In genomic region chr4:184548651-184549341, GRCh38 we compare ENCODE assay signal across 1 cellular context.
TF ChIP-seq lines count a peak whose summit lies in the region.

No MANE protein-coding gene starts in this region.

TF ChIP-seq in HepG2, 621 proteins besides CTCF, POLR2A, EP300 and RAD21 (continued from another document and continues in another):
- TF ChIP-seq ZNF609 (CRISPR knock-in tag; IDR thresholded peaks at IDR 0.05; ENCODE audit: borderline replicate concordance) (no peak), SAP130 (CRISPR knock-in tag; IDR thresholded peaks at IDR 0.05; ENCODE audit: low read depth) (peak; percentile 73), RARA (CRISPR knock-in tag; IDR thresholded peaks at IDR 0.05) (peak; percentile 26; the same call in 1 of the 2 replicates), TIGD3 (CRISPR knock-in tag; IDR thresholded peaks at IDR 0.05; ENCODE audit: borderline replicate concordance) (no peak), ETV6 (CRISPR knock-in tag; conservative IDR thresholded peaks at IDR 0.05) (no peak), RBM39 (IDR thresholded peaks at IDR 0.05; ENCODE audit: low read depth, low read length, poor library complexity, severe bottlenecking) (peak; percentile 39), SALL1 (CRISPR knock-in tag; IDR thresholded peaks at IDR 0.05) (peak; percentile 46; the same call in 1 of the 2 replicates), EEA1 (CRISPR knock-in tag; IDR thresholded peaks at IDR 0.05; ENCODE audit: borderline replicate concordance) (no peak), SOX5 (CRISPR knock-in tag; IDR thresholded peaks at IDR 0.05; ENCODE audit: borderline replicate concordance) (peak; percentile 29; the same call in 1 of the 2 replicates), DRAP1 (CRISPR knock-in tag; IDR thresholded peaks at IDR 0.05) (peak; percentile 63; the same call in 1 of the 2 replicates), PHF20 (CRISPR knock-in tag; IDR thresholded peaks at IDR 0.05) (no peak), ARHGAP35 (CRISPR knock-in tag; IDR thresholded peaks at IDR 0.05; ENCODE audit: borderline replicate concordance) (no peak), ZNF619 (CRISPR knock-in tag; IDR thresholded peaks at IDR 0.05) (0 out of 2 replicates have a peak, but pooled peaks have one; percentile 44), FOXA3 (CRISPR knock-in tag; IDR thresholded peaks at IDR 0.05) (no peak), ARID5B (CRISPR knock-in tag; IDR thresholded peaks at IDR 0.05) (0 out of 2 replicates have a peak, but pooled peaks have one; percentile 19), POLR2AphosphoS5 (IDR thresholded peaks at IDR 0.05; ENCODE audit: low read depth, low read length) (peak; percentile 54; the same call in 1 of the 2 replicates), ZNF710 (CRISPR knock-in tag; IDR thresholded peaks at IDR 0.05; ENCODE audit: borderline replicate concordance) (peak; percentile 37; the same call in 1 of the 2 replicates), TBX2 (CRISPR knock-in tag; IDR thresholded peaks at IDR 0.05; ENCODE audit: borderline replicate concordance) (peak; percentile 49; the same call in 1 of the 2 replicates), GATAD2A (CRISPR knock-in tag; IDR thresholded peaks at IDR 0.05) (peak; percentile 38), MYC (CRISPR knock-in tag; IDR thresholded peaks at IDR 0.05; ENCODE audit: borderline replicate concordance) (0 out of 2 replicates have a peak, but pooled peaks have one; percentile 29), CHCHD3 (CRISPR knock-in tag; IDR thresholded peaks at IDR 0.05) (peak; percentile 42; the same call in 1 of the 2 replicates), ZNF350 (CRISPR knock-in tag; IDR thresholded peaks at IDR 0.05; ENCODE audit: borderline replicate concordance, low read depth) (0 out of 2 replicates have a peak, but pooled peaks have one; percentile 23), ZGPAT (CRISPR knock-in tag; IDR thresholded peaks at IDR 0.05) (peak; percentile 55), EED (CRISPR knock-in tag; IDR thresholded peaks at IDR 0.05) (no peak), NONO (IDR thresholded peaks at IDR 0.05) (no peak), NONO (CRISPR knock-in tag; conservative IDR thresholded peaks at IDR 0.05) (peak; percentile 72; the same call in 1 of the 2 replicates), ZBTB7B (CRISPR knock-in tag; IDR thresholded peaks at IDR 0.05) (peak; percentile 56; the same call in 1 of the 2 replicates), RXRA (CRISPR knock-in tag; IDR thresholded peaks at IDR 0.05) (0 out of 2 replicates have a peak, but pooled peaks have one; percentile 37), ZBTB14 (CRISPR knock-in tag; IDR thresholded peaks at IDR 0.05) (no peak), IRF1 (CRISPR knock-in tag; IDR thresholded peaks at IDR 0.05; ENCODE audit: low read depth) (no peak), SOX6 (IDR thresholded peaks at IDR 0.05) (no peak), SOX6 (CRISPR knock-in tag; IDR thresholded peaks at IDR 0.05) (peak; percentile 71), HNF1B (CRISPR knock-in tag; IDR thresholded peaks at IDR 0.05) (peak; percentile 27; the same call in 1 of the 2 replicates), ZKSCAN8 (CRISPR knock-in tag; IDR thresholded peaks at IDR 0.05; ENCODE audit: borderline replicate concordance) (0 out of 2 replicates have a peak, but pooled peaks have one; percentile 48), GRHL1 (CRISPR knock-in tag; conservative IDR thresholded peaks at IDR 0.05) (no peak), ZNF549 (CRISPR knock-in tag; IDR thresholded peaks at IDR 0.05) (no peak), CBX5 (CRISPR knock-in tag; IDR thresholded peaks at IDR 0.05; ENCODE audit: borderline replicate concordance) (0 out of 2 replicates have a peak, but pooled peaks have one; percentile 31), CENPX (CRISPR knock-in tag; IDR thresholded peaks at IDR 0.05) (no peak), ZNF652 (CRISPR knock-in tag; IDR thresholded peaks at IDR 0.05; ENCODE audit: borderline replicate concordance, low read depth) (no peak), ZNF101 (CRISPR knock-in tag; IDR thresholded peaks at IDR 0.05; ENCODE audit: borderline replicate concordance, low read depth) (no peak), POLR2G (IDR thresholded peaks at IDR 0.05; ENCODE audit: low read depth, low read length) (peak; percentile 50)
